Comparison of ENCODE assay signal across 14 cellular contexts in genomic region chr4:39514888-39515401, GRCh38. TPM values are rescaled to one million over a fixed set of nuclear protein-coding genes. Genes with fewer than 3 reads are reported as not detected.
A peak's percentile ranks its signal among the peaks of the same experiment; 100 is the strongest.
DNase-seq lines count a peak whose midpoint lies in the region; ATAC-seq and TF ChIP-seq lines count a peak whose summit lies in the region.
"Had no signal": no experiment of that assay in that cellular context is flagged by ENCODE, and none has a peak within 500 bp of the region (broad histone marks: within the 10 kb centered on the region; RNA-seq: fewer than 3 reads in every experiment).

No MANE protein-coding gene starts in this region.

- no peak overlapping the region for H3K27ac Mint-ChIP-seq in nephron progenitor cell
- H3K27ac Mint-ChIP-seq: neural progenitor cell had no signal

- no peak overlapping the region for H3K4me3 ChIP-seq in fibroblast of lung (replicated peaks in 1 of 4; ENCODE audit: control extremely low read depth in 1 of 4, insufficient read depth in 1 of 4, low read depth in 3 of 4, low read length in 4 of 4)
- H3K4me3 ChIP-seq: neural progenitor cell, tibial artery had no signal

- CTCF ChIA-PET in RWPE1 (lab: Yijun Ruan, JAX): no interaction called here

- no peak overlapping the region for H3K4me3 Mint-ChIP-seq in nephron progenitor cell
- H3K4me3 Mint-ChIP-seq: neural progenitor cell had no signal

- no peak overlapping the region for H2AFZ ChIP-seq in fibroblast of lung (ENCODE audit: low read length)
- H2AFZ ChIP-seq: neural progenitor cell had no signal

- H4K20me1 ChIP-seq in fibroblast of lung (ENCODE audit: control insufficient read depth, extremely low read depth, insufficient read depth, low read length): no peaks in the 10 kb centered on the region

- peaks cover 74% of the 10 kb centered on the region for H3K36me3 Mint-ChIP-seq in nephron progenitor cell (ENCODE audit: low read depth)

- ATAC-seq in GM19035 (IDR thresholded peaks at IDR 0.05; ENCODE audit: unreplicated experiment) (no peak), GM21390 (IDR thresholded peaks at IDR 0.05; ENCODE audit: unreplicated experiment) (no peak)

- peaks cover 57% of the 10 kb centered on the region for H3K79me2 ChIP-seq in fibroblast of lung (ENCODE audit: control insufficient read depth, insufficient read depth, low read length)

- H3K27me3 Mint-ChIP-seq in nephron progenitor cell (ENCODE audit: low read depth, poor library complexity): no peaks in the 10 kb centered on the region

- no peaks in the 10 kb centered on the region for H3K9me3 ChIP-seq in fibroblast of lung (ENCODE audit: control insufficient read depth, insufficient read depth, low read depth, low read length)
- H3K9me3 ChIP-seq: tibial artery had no signal

- no peak overlapping the region for H3K9ac ChIP-seq in fibroblast of lung (ENCODE audit: insufficient read depth, low read length)
- H3K9ac ChIP-seq: neural progenitor cell had no signal

- peak overlapping the region; percentile 78 for H3K27ac ChIP-seq in RWPE1
- H3K27ac ChIP-seq in fibroblast of lung (ENCODE audit: insufficient read depth, low read length): peak overlapping the region; percentile 53
- H3K27ac ChIP-seq: neural progenitor cell, tibial artery had no signal

- peaks cover 4% of the 10 kb centered on the region for H3K4me1 ChIP-seq in fibroblast of lung (ENCODE audit: control insufficient read depth, extremely low read depth, insufficient read depth, low read length)
- H3K4me1 ChIP-seq: neural progenitor cell, tibial artery had no signal

- H3K4me1 Mint-ChIP-seq in nephron progenitor cell: no peaks in the 10 kb centered on the region
- H3K4me1 Mint-ChIP-seq: neural progenitor cell had no signal

- TF ChIP-seq CTCF in RWPE1 (conservative IDR thresholded peaks at IDR 0.05; ENCODE audit: low read depth): no peak
- no peak for TF ChIP-seq CTCF in fibroblast of lung (conservative IDR thresholded peaks at IDR 0.05 in 1 of 2, IDR thresholded peaks at IDR 0.05 in 1 of 2; ENCODE audit: low read depth in 1 of 2, low read length in 2 of 2)
- TF ChIP-seq CTCF in GM13976 (IDR thresholded peaks at IDR 0.05; ENCODE audit: borderline replicate concordance, control extremely low read depth, extremely low read depth, insufficient read depth, missing control alignments): no peak
- no peak for TF ChIP-seq CTCF in nephron progenitor cell (IDR thresholded peaks at IDR 0.05)

- DNase-seq in HCEC 1CT: peak; percentile 46
- DNase-seq in RWPE1 (ENCODE audit: low spot score): peak; percentile 31
- peak; percentile 14 to 63 for DNase-seq in fibroblast of lung (ENCODE audit: low read depth in 2 of 2)
- DNase-seq in renal cortical epithelial cell (ENCODE audit: low read depth): peak; percentile 97
- DNase-seq in GM13976 (ENCODE audit: low spot score): no peak
- no peak for DNase-seq in nephron progenitor cell
- DNase-seq: DND-41, GOT3, hippocampal formation, NCI-H1092, tibial artery had no signal

- POLR2A ChIA-PET in RWPE1 (lab: Yijun Ruan, JAX; ENCODE audit: low non-redundant PET): no interaction called here

- in situ Hi-C loops in GM13976 (cut with MboI; ENCODE audit: low sequenced_read_pairs, unreplicated experiment): no loop called here

- H3K27me3 ChIP-seq in fibroblast of lung (ENCODE audit: control insufficient read depth, insufficient read depth, low read length): no peaks in the 10 kb centered on the region
- H3K27me3 ChIP-seq: neural progenitor cell, tibial artery had no signal

- H3K36me3 ChIP-seq in fibroblast of lung (ENCODE audit: control insufficient read depth, insufficient read depth, low read length): peaks cover 17% of the 10 kb centered on the region

- no peaks in the 10 kb centered on the region for H3K9me3 Mint-ChIP-seq in nephron progenitor cell
- H3K9me3 Mint-ChIP-seq: neural progenitor cell had no signal

- H3K4me2 ChIP-seq in fibroblast of lung (ENCODE audit: extremely low read depth, insufficient read depth, low read length): no peak overlapping the region
- H3K4me2 ChIP-seq: neural progenitor cell had no signal

RNA-seq across cellular contexts. Expression of gene UGDH, which starts 12.3 kb away (rescaled TPM):
- total RNA-seq in fibroblast of lung (85.9 and 93.7 TPM in 2 replicates), renal cortical epithelial cell (317 and 424 TPM in 2 replicates)
- 154 and 182 TPM in 2 replicates for polyA plus RNA-seq in fibroblast of lung
- 99.3 and 136 TPM in 2 replicates for polyA plus RNA-seq in fibroblast of lung (2012)
- 17.0 and 27.3 TPM in 2 replicates for polyA minus RNA-seq in fibroblast of lung (ENCODE audit: low replicate concordance)

RNA-seq across cellular contexts. Expression of gene LIAS, which starts 56.1 kb away (rescaled TPM):
- total RNA-seq in fibroblast of lung (8.0 and 8.6 TPM in 2 replicates), renal cortical epithelial cell (8.5 and 10.4 TPM in 2 replicates)
- 7.1 and 9.6 TPM in 2 replicates for polyA plus RNA-seq in fibroblast of lung
- polyA plus RNA-seq in fibroblast of lung (2012): 5.4 and 5.5 TPM in 2 replicates
- polyA minus RNA-seq in fibroblast of lung (ENCODE audit: low replicate concordance): 0.55 TPM in 1 of 2 replicates, not detected in the other

RNA-seq across cellular contexts. Expression of gene RPL9, which starts 56.2 kb away (rescaled TPM):
- total RNA-seq in fibroblast of lung (2,253 and 4,642 TPM in 2 replicates), renal cortical epithelial cell (1,427 and 3,900 TPM in 2 replicates)
- polyA plus RNA-seq in fibroblast of lung: 1,161 and 1,426 TPM in 2 replicates
- polyA plus RNA-seq in fibroblast of lung (2012): 895 and 1,568 TPM in 2 replicates
- 6.9 and 14.9 TPM in 2 replicates for polyA minus RNA-seq in fibroblast of lung (ENCODE audit: low replicate concordance)

Comparison
In these comparisons a context has a peak if more than half of its experiments do, and no peak if none do; other contexts are left out.
1. DNase-seq: peak in HCEC 1CT (single experiment), RWPE1 (single experiment), fibroblast of lung (2 of 2) and renal cortical epithelial cell (single experiment); none in GM13976 (single experiment) and nephron progenitor cell (single experiment).